ENCODE assay signal across 32 cellular contexts in genomic region chr15:51053571-51053970, GRCh38. TPM values are rescaled to one million over a fixed set of nuclear protein-coding genes. Genes with fewer than 3 reads are reported as not detected.
"Had no signal": no experiment of that assay in that cellular context is flagged by ENCODE, and none has a peak within 500 bp of the region (broad histone marks: within the 10 kb centered on the region; RNA-seq: fewer than 3 reads in every experiment).

No MANE protein-coding gene starts in this region.

- H3K36me3 ChIP-seq: brain microvascular endothelial cell, gastrocnemius medialis had no signal

- H3K27me3 ChIP-seq: brain microvascular endothelial cell, esophagus squamous epithelium, gastrocnemius medialis, heart left ventricle had no signal

- FAIRE-seq: astrocyte, colon had no signal

- H3K4me3 Mint-ChIP-seq: activated CD4-positive, alpha-beta T cell treated with anti-CD3 and anti-CD28 coated beads for 36 hours; activated CD8-positive, alpha-beta T cell treated with anti-CD3 and anti-CD28 coated beads for 36 hours; activated naive CD8-positive, alpha-beta T cell; activated T-helper 1 cell treated with anti-CD3 and anti-CD28 coated beads, Interleukin-12 subunit alpha, Interleukin-12 subunit beta, Interleukin-2, Interleukin-4 antibody, amounts not matched to agents 30 ng/mL and 10 ng/mL and 1 ng/mL, durations not matched to agents 14 hours and 24 hours and 36 hours; effector memory CD8-positive, alpha-beta T cell had no signal

- H3K9me3 ChIP-seq: esophagus squamous epithelium, gastrocnemius medialis, heart left ventricle had no signal

- H3K27ac Mint-ChIP-seq: activated CD4-positive, alpha-beta T cell treated with anti-CD3 and anti-CD28 coated beads for 36 hours; activated CD8-positive, alpha-beta T cell treated with anti-CD3 and anti-CD28 coated beads for 36 hours; activated naive CD8-positive, alpha-beta T cell; activated T-helper 1 cell treated with anti-CD3 and anti-CD28 coated beads, Interleukin-12 subunit alpha, Interleukin-12 subunit beta, Interleukin-2, Interleukin-4 antibody, amounts not matched to agents 30 ng/mL and 10 ng/mL and 1 ng/mL, durations not matched to agents 14 hours and 24 hours and 36 hours; activated T-helper 2 cell treated with anti-CD3 and anti-CD28 coated beads, Interferon-gamma antibody, Interleukin-2, Interleukin-4, amounts not matched to agents 10 μg/mL and 5 μg/mL and 100 μg/mL, durations not matched to agents 14 hours and 24 hours and 36 hours; effector memory CD8-positive, alpha-beta T cell had no signal

- H3K9me3 Mint-ChIP-seq: activated CD8-positive, alpha-beta T cell treated with anti-CD3 and anti-CD28 coated beads for 36 hours; activated T-helper 1 cell treated with anti-CD3 and anti-CD28 coated beads, Interleukin-12 subunit alpha, Interleukin-12 subunit beta, Interleukin-2, Interleukin-4 antibody, amounts not matched to agents 30 ng/mL and 10 ng/mL and 1 ng/mL, durations not matched to agents 14 hours and 24 hours and 36 hours; activated T-helper 2 cell treated with anti-CD3 and anti-CD28 coated beads, Interferon-gamma antibody, Interleukin-2, Interleukin-4, amounts not matched to agents 10 μg/mL and 5 μg/mL and 100 μg/mL, durations not matched to agents 14 hours and 24 hours and 36 hours; effector memory CD8-positive, alpha-beta T cell had no signal

- DNase-seq: activated CD4-positive, alpha-beta T cell treated with anti-CD3 and anti-CD28 coated beads for 36 hours; activated CD4-positive, alpha-beta T cell treated with anti-CD3 and anti-CD28 coated beads, Interleukin-2, amount 50 U/mL, for 1 hour; activated CD4-positive, alpha-beta T cell treated with anti-CD3 and anti-CD28 coated beads, Interleukin-2, amount 50 U/mL, for 48 hours; activated CD4-positive, CD25-positive, alpha-beta regulatory T cell; activated CD4-positive, CD25-positive, alpha-beta regulatory T cell treated with anti-CD3 and anti-CD28 coated beads, Interleukin-2, amount 50 U/mL, for 72 hours; activated CD8-positive, alpha-beta memory T cell treated with anti-CD3 and anti-CD28 coated beads for 24 hours; activated CD8-positive, alpha-beta T cell treated with anti-CD3 and anti-CD28 coated beads for 36 hours; activated gamma-delta T cell; activated naive CD4-positive, alpha-beta T cell treated with anti-CD3 and anti-CD28 coated beads, Interleukin-2, amount 50 U/mL, for 16 hours; activated naive CD4-positive, alpha-beta T cell treated with Interleukin-2 at 50 U/mL for 16 hours; activated T-cell treated with anti-CD3 and anti-CD28 coated beads, Interleukin-2, amount 50 U/mL, for 1 hour; activated T-cell treated with anti-CD3 and anti-CD28 coated beads, Interleukin-2, amount 50 U/mL, for 48 hours; amniotic stem cell; anterior cingulate cortex; brain microvascular endothelial cell; caudate nucleus; cortex of kidney; dermis blood vessel endothelial cell; effector CD4-positive, alpha-beta T cell; effector memory CD8-positive, alpha-beta T cell; erythroblast; esophagus squamous epithelium; foreskin keratinocyte; gastrocnemius medialis; glutamatergic neuron; heart left ventricle; T-helper 2 cell had no signal

- H3K36me3 Mint-ChIP-seq: activated naive CD8-positive, alpha-beta T cell had no signal

- H3K27ac ChIP-seq: brain microvascular endothelial cell, esophagus squamous epithelium, foreskin keratinocyte, gastrocnemius medialis, heart left ventricle had no signal

- H3K4me3 ChIP-seq: esophagus squamous epithelium, gastrocnemius medialis, heart left ventricle had no signal

- H3K4me1 Mint-ChIP-seq: activated CD4-positive, alpha-beta T cell treated with anti-CD3 and anti-CD28 coated beads for 36 hours had no signal

- H3K4me1 ChIP-seq: foreskin keratinocyte had no signal

RNA-seq across cellular contexts. Expression of gene TNFAIP8L3, which starts 41.1 kb away (rescaled TPM):
- total RNA-seq: activated CD4-positive, alpha-beta T cell treated with anti-CD3 and anti-CD28 coated beads for 36 hours had no signal
